18 cellular contexts compared by ENCODE assay signal in genomic region chr11:123374622-123374968, GRCh38. TPM values are rescaled to one million over a fixed set of nuclear protein-coding genes. Genes with fewer than 3 reads are reported as not detected.
DNase-seq lines count a peak whose midpoint lies in the region; ATAC-seq and TF ChIP-seq lines count a peak whose summit lies in the region.
"Had no signal": no experiment of that assay in that cellular context is flagged by ENCODE, and none has a peak within 500 bp of the region (broad histone marks: within the 10 kb centered on the region; RNA-seq: fewer than 3 reads in every experiment).

No MANE protein-coding gene starts in this region.

- H4K20me1 ChIP-seq in OCI-LY7 (ENCODE audit: insufficient read depth, low read length): no peaks in the 10 kb centered on the region
- H4K20me1 ChIP-seq in neural cell (ENCODE audit: insufficient read depth): no peaks in the 10 kb centered on the region

- DNase-seq in Right ventricle myocardium inferior (ENCODE audit: missing footprints) (no peak), cardiac septum (ENCODE audit: low spot score) (no peak), NCI-H524 (lab: John Stamatoyannopoulos, UW) (peak; percentile 41 to 78), OCI-LY7 (ENCODE audit: low spot score) (no peak), nucleus accumbens (lab: John Stamatoyannopoulos, UW) (no peak)
- DNase-seq: BE2C, NCI-H1092, NCI-H1436 treated with DMSO at 0.1 percent for 48 hours, NCI-H1930, NCI-H526 treated with DMSO at 0.1 percent for 48 hours, Peyer's patch, T-helper 1 cell had no signal

- H3K36me3 ChIP-seq in OCI-LY7 (ENCODE audit: insufficient read depth, low read length) (no peaks in the 10 kb centered on the region), neural cell (ENCODE audit: insufficient read depth, low read length) (no peaks in the 10 kb centered on the region)
- H3K36me3 ChIP-seq: BE2C, Peyer's patch, SJSA1 had no signal

- TF ChIP-seq RAD21 in neural cell (conservative IDR thresholded peaks at IDR 0.05): no peak

- CTCF ChIA-PET in OCI-LY7 (lab: Charles Lee; ENCODE audit: unreplicated experiment): no interaction called here

- POLR2A ChIA-PET in OCI-LY7 (lab: Charles Lee): no interaction called here

- H3K9me3 ChIP-seq in OCI-LY7 (ENCODE audit: low read length): no peaks in the 10 kb centered on the region
- H3K9me3 ChIP-seq in neural cell (ENCODE audit: low read length): no peaks in the 10 kb centered on the region
- H3K9me3 ChIP-seq: BE2C, Peyer's patch, SJSA1 had no signal

- intact Hi-C loops in Right ventricle myocardium inferior (cut with DNase I) (no loop called here), cardiac septum (cut with DNase I) (no loop called here), OCI-LY7 (cut with micrococcal nuclease; ENCODE audit: unreplicated experiment) (no loop called here)

- H3K4me1 ChIP-seq in OCI-LY7 (ENCODE audit: insufficient read depth, low read length, poor library complexity, severe bottlenecking): peaks cover 9% of the 10 kb centered on the region
- H3K4me1 ChIP-seq: Peyer's patch, SJSA1 had no signal

- ATAC-seq in Right ventricle myocardium inferior (peak; percentile 69), HG02852 (IDR thresholded peaks at IDR 0.05; ENCODE audit: unreplicated experiment) (no peak)
- ATAC-seq: HepG2, K562 had no signal

- no peak overlapping the region for H3K9ac ChIP-seq in neural cell (ENCODE audit: low read length)

- H3K27ac ChIP-seq in OCI-LY7 (ENCODE audit: low read depth, low read length, poor library complexity, severe bottlenecking) (no peak overlapping the region), neural cell (ENCODE audit: low read length) (no peak overlapping the region)
- H3K27ac ChIP-seq: HL-60, Peyer's patch, SJSA1 had no signal

- TF ChIP-seq CTCF in OCI-LY7 (conservative IDR thresholded peaks at IDR 0.05; ENCODE audit: low read length) (no peak), neural cell (IDR thresholded peaks at IDR 0.05; ENCODE audit: poor library complexity, severe bottlenecking) (no peak)

- H3F3A ChIP-seq in neural cell (ENCODE audit: insufficient read depth, low read length, poor library complexity, severe bottlenecking): no peaks in the 10 kb centered on the region

- H3K27me3 ChIP-seq in neural cell (ENCODE audit: insufficient read depth, low read depth, low read length): no peaks in the 10 kb centered on the region
- H3K27me3 ChIP-seq: BE2C, Peyer's patch, SJSA1 had no signal

- H3K79me2 ChIP-seq in OCI-LY7 (ENCODE audit: insufficient read depth, low read depth, low read length) (no peaks in the 10 kb centered on the region), neural cell (replicated peaks; ENCODE audit: insufficient read depth, low read length) (no peaks in the 10 kb centered on the region)

- peak overlapping the region; percentile 10 for H3K4me2 ChIP-seq in OCI-LY7 (ENCODE audit: low read length)
- H3K4me2 ChIP-seq in neural cell (ENCODE audit: low read length): no peak overlapping the region

- no TSS peak for BruUV-seq in OCI-LY7 (replicated peaks; lab: Mats Ljungman, UMichigan)

- H3K9me2 ChIP-seq in OCI-LY7 (ENCODE audit: insufficient read depth, low read length) (no peaks in the 10 kb centered on the region), neural cell (ENCODE audit: insufficient read depth, low read length) (no peaks in the 10 kb centered on the region)

- TF ChIP-seq EP300 in neural cell (conservative IDR thresholded peaks at IDR 0.05; ENCODE audit: poor library complexity, severe bottlenecking): no peak

- H2AFZ ChIP-seq in OCI-LY7 (ENCODE audit: low read length): 0 out of 2 replicates have a peak overlapping the region, but pooled peaks have one; percentile 35
- H2AFZ ChIP-seq in neural cell (ENCODE audit: low read depth, low read length): no peak overlapping the region

- H3K4me3 ChIP-seq in OCI-LY7 (ENCODE audit: low read depth, low read length, poor library complexity, severe bottlenecking): no peak overlapping the region
- H3K4me3 ChIP-seq in neural cell (ENCODE audit: low read length): no peak overlapping the region
- H3K4me3 ChIP-seq: K562, Peyer's patch, SJSA1 had no signal

TF ChIP-seq in neural cell, 6 proteins besides CTCF, POLR2A, EP300 and RAD21:
- TF ChIP-seq EZH2 (IDR thresholded peaks at IDR 0.05; ENCODE audit: borderline replicate concordance, insufficient read depth, low read length, poor library complexity, severe bottlenecking): no peak
- TF ChIP-seq POLR2AphosphoS5 (IDR thresholded peaks at IDR 0.05): peak; percentile 50
- no peak for TF ChIP-seq REST (IDR thresholded peaks at IDR 0.05; ENCODE audit: borderline replicate concordance)

RNA-seq across cellular contexts. Expression of gene GRAMD1B, which starts 55.5 kb away (rescaled TPM):
- 17.6 TPM for total RNA-seq in Right ventricle myocardium inferior
- 15.3 TPM for total RNA-seq in cardiac septum
- 0.16 TPM in 1 of 2 replicates, not detected in the other for total RNA-seq in OCI-LY7 (2014; rRNA removed; shearing (Covaris generic))
- not detected in 2 replicates for total RNA-seq in OCI-LY7 (2022)
- 1.5 and 3.8 TPM in 2 replicates for polyA plus RNA-seq in neural cell
- polyA minus RNA-seq in neural cell: 8.0 and 9.1 TPM in 2 replicates
- total RNA-seq: HepG2 had no signal
- polyA plus RNA-seq: K562 had no signal

Comparison
In these comparisons a context has a peak if more than half of its experiments do, and no peak if none do; other contexts are left out.
1. DNase-seq: peak in NCI-H524 (2 of 2); none in Right ventricle myocardium inferior (single experiment), cardiac septum (single experiment), OCI-LY7 (single experiment) and nucleus accumbens (0 of 56).
2. RNA of gene GRAMD1B, which starts 55.5 kb away (total RNA-seq): 17.6 TPM in Right ventricle myocardium inferior (single experiment) and 15.3 TPM in cardiac septum (single experiment); 0.16 TPM in OCI-LY7; every median in the first group is over 10 times any median in the second.